ENCODE assay signal across 1 cellular context in the genomic region with DNA sequence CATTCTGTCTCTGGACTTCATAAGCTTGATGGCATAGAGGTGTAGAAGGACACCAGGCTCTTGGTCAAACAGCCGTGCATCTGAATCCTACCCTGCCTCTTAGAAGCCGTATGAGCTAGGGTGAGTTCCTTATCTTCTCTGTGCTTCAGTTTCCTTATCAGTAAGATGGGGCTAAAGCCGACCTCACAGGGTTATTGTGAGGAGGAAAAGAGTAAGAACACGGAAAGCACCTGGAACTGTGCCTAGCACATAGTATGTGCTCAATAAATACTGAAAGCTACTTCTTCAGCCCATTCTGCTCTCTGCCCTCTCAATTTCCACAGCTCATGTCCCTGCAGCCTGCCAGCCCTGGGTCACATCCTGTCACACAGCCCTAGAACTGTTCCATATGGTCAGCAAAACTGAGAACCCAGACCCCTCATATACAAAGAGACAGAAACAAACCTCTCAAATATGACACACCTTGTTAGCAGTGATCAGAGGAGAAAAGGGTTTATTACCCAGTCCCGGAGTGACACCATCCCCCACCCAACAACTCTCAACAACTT.
TF ChIP-seq lines count a peak whose summit lies in the region.

No MANE protein-coding gene starts in this region.

TF ChIP-seq in K562, 482 proteins besides CTCF, POLR2A, EP300 and RAD21:
- TF ChIP-seq NFIC (IDR thresholded peaks at IDR 0.05) = peak; percentile 47; the same call in 1 of the 2 replicates
- TF ChIP-seq EWSR1 (IDR thresholded peaks at IDR 0.05; ENCODE audit: borderline replicate concordance, low read depth, partially characterized antibody) = no peak
- TF ChIP-seq SMARCA4 (IDR thresholded peaks at IDR 0.05) = no peak
- TF ChIP-seq, protein P1, sequence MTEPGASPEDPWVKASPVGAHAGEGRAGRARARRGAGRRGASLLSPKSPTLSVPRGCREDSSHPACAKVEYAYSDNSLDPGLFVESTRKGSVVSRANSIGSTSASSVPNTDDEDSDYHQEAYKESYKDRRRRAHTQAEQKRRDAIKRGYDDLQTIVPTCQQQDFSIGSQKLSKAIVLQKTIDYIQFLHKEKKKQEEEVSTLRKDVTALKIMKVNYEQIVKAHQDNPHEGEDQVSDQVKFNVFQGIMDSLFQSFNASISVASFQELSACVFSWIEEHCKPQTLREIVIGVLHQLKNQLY (CRISPR knock-in tag; conservative IDR thresholded peaks at IDR 0.05) = no peak
- no peak for TF ChIP-seq ZNF668 (CRISPR knock-in tag; IDR thresholded peaks at IDR 0.05)
- TF ChIP-seq, protein P2, sequence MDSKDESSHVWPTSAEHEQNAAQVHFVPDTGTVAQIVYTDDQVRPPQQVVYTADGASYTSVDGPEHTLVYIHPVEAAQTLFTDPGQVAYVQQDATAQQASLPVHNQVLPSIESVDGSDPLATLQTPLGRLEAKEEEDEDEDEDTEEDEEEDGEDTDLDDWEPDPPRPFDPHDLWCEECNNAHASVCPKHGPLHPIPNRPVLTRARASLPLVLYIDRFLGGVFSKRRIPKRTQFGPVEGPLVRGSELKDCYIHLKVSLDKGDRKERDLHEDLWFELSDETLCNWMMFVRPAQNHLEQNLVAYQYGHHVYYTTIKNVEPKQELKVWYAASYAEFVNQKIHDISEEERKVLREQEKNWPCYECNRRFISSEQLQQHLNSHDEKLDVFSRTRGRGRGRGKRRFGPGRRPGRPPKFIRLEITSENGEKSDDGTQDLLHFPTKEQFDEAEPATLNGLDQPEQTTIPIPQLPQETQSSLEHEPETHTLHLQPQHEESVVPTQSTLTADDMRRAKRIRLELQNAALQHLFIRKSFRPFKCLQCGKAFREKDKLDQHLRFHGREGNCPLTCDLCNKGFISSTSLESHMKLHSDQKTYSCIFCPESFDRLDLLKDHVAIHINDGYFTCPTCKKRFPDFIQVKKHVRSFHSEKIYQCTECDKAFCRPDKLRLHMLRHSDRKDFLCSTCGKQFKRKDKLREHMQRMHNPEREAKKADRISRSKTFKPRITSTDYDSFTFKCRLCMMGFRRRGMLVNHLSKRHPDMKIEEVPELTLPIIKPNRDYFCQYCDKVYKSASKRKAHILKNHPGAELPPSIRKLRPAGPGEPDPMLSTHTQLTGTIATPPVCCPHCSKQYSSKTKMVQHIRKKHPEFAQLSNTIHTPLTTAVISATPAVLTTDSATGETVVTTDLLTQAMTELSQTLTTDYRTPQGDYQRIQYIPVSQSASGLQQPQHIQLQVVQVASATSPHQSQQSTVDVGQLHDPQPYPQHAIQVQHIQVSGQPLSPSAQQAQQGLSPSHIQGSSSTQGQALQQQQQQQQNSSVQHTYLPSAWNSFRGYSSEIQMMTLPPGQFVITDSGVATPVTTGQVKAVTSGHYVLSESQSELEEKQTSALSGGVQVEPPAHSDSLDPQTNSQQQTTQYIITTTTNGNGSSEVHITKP (IDR thresholded peaks at IDR 0.05; ENCODE audit: partially characterized antibody) = no peak
- TF ChIP-seq RCOR1 (IDR thresholded peaks at IDR 0.05; ENCODE audit: borderline replicate concordance in 1 of 2, low read depth in 2 of 2, low read length in 2 of 2) = 0 out of 4 replicates have a peak, but pooled peaks of 1 of the 2 experiments have one; percentile 54
- TF ChIP-seq SMARCC2 (IDR thresholded peaks at IDR 0.05; ENCODE audit: low read depth) = no peak
- 0 out of 2 replicates have a peak, but pooled peaks have one; percentile 15 for TF ChIP-seq TAL1 (IDR thresholded peaks at IDR 0.05)
- no peak for TF ChIP-seq TEAD4 (IDR thresholded peaks at IDR 0.05; ENCODE audit: low read length)
- TF ChIP-seq TEAD4 (CRISPR knock-in tag; IDR thresholded peaks at IDR 0.05; ENCODE audit: borderline replicate concordance) = no peak
- no peak for TF ChIP-seq CAMTA2 (CRISPR knock-in tag; conservative IDR thresholded peaks at IDR 0.05)
- no peak for TF ChIP-seq TARDBP (IDR thresholded peaks at IDR 0.05)
- peak; percentile 75; the same call in 1 of the 2 replicates for TF ChIP-seq ESRRA (IDR thresholded peaks at IDR 0.05; ENCODE audit: borderline replicate concordance, low read depth)
- TF ChIP-seq FUS (optimal IDR thresholded peaks at IDR 0.05; ENCODE audit: low read depth, low read length) = no peak
- peak; percentile 20 for TF ChIP-seq RBM25 (IDR thresholded peaks at IDR 0.05; ENCODE audit: low read depth, low read length, severe bottlenecking)
- no peak for TF ChIP-seq YBX1 (IDR thresholded peaks at IDR 0.05)
- TF ChIP-seq FOXA3 (CRISPR knock-in tag; conservative IDR thresholded peaks at IDR 0.05 in 1 of 2, IDR thresholded peaks at IDR 0.05 in 1 of 2) = no peak
- TF ChIP-seq ZNF197 (CRISPR knock-in tag; IDR thresholded peaks at IDR 0.05; ENCODE audit: low read depth) = no peak
- peak; percentile 59; the same call in 1 of the 2 replicates for TF ChIP-seq ADNP (tag; IDR thresholded peaks at IDR 0.05)
- TF ChIP-seq CHAMP1 (IDR thresholded peaks at IDR 0.05) = no peak
- no peak for TF ChIP-seq HSF4 (CRISPR knock-in tag; IDR thresholded peaks at IDR 0.05; ENCODE audit: borderline replicate concordance)
- no peak for TF ChIP-seq SPI1 (IDR thresholded peaks at IDR 0.05; ENCODE audit: borderline replicate concordance, low read depth, low read length)
- TF ChIP-seq ARID1B (IDR thresholded peaks at IDR 0.05) = 0 out of 2 replicates have a peak, but pooled peaks have one; percentile 8
- TF ChIP-seq, protein P3, sequence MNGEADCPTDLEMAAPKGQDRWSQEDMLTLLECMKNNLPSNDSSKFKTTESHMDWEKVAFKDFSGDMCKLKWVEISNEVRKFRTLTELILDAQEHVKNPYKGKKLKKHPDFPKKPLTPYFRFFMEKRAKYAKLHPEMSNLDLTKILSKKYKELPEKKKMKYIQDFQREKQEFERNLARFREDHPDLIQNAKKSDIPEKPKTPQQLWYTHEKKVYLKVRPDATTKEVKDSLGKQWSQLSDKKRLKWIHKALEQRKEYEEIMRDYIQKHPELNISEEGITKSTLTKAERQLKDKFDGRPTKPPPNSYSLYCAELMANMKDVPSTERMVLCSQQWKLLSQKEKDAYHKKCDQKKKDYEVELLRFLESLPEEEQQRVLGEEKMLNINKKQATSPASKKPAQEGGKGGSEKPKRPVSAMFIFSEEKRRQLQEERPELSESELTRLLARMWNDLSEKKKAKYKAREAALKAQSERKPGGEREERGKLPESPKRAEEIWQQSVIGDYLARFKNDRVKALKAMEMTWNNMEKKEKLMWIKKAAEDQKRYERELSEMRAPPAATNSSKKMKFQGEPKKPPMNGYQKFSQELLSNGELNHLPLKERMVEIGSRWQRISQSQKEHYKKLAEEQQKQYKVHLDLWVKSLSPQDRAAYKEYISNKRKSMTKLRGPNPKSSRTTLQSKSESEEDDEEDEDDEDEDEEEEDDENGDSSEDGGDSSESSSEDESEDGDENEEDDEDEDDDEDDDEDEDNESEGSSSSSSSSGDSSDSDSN (IDR thresholded peaks at IDR 0.05; ENCODE audit: borderline replicate concordance in 1 of 2, low read depth in 2 of 2, low read length in 2 of 2) = no peak
- TF ChIP-seq KDM1A (IDR thresholded peaks at IDR 0.05) = 0 out of 4 replicates have a peak, but pooled peaks of 1 of the 2 experiments have one; percentile 27
- peak; percentile 55; the same call in 1 of the 2 replicates for TF ChIP-seq BCOR (IDR thresholded peaks at IDR 0.05)
